In genomic region chr3:186825842-186826241, GRCh38 we compare ENCODE assay signal across 7 cellular contexts. TPM values are rescaled to one million over a fixed set of nuclear protein-coding genes. Genes with fewer than 3 reads are reported as not detected.
DNase-seq lines count a peak whose midpoint lies in the region; FAIRE-seq and TF ChIP-seq lines count a peak whose summit lies in the region.
"Not testable (repeated sequence)": the region's sequence is repeated elsewhere in the genome, so short reads cannot be mapped to it uniquely, and the experiment has no call there.

No MANE protein-coding gene starts in this region.

- H3K9me3 Mint-ChIP-seq in T-helper 1 cell treated with Interleukin-12 subunit alpha and Interleukin-12 subunit beta and Interleukin-4 antibody, amounts not matched to agents 30 μg/mL and 1 μg/mL, for 36 hours; activated naive CD4-positive, alpha-beta T cell treated with anti-CD3 and anti-CD28 coated beads, Interleukin-2, amount 50 U/mL, for 24 hours; osteocyte (ENCODE audit: unreplicated experiment): not testable (repeated sequence)

- FAIRE-seq in keratinocyte (lab: Jason Lieb, UNC): not testable (repeated sequence)

- peaks cover 42% of the 10 kb centered on the region for H3K27me3 Mint-ChIP-seq in T-helper 1 cell treated with Interleukin-12 subunit alpha and Interleukin-12 subunit beta and Interleukin-4 antibody, amounts not matched to agents 30 μg/mL and 1 μg/mL, for 36 hours (ENCODE audit: low read depth)
- H3K27me3 Mint-ChIP-seq in activated naive CD4-positive, alpha-beta T cell treated with anti-CD3 and anti-CD28 coated beads, Interleukin-2, amount 50 U/mL, for 24 hours: peaks cover 25% of the 10 kb centered on the region
- H3K27me3 Mint-ChIP-seq in osteocyte (ENCODE audit: unreplicated experiment): peaks cover 26% of the 10 kb centered on the region

- not testable (repeated sequence) for H3K79me2 ChIP-seq in keratinocyte (ENCODE audit: control insufficient read depth, insufficient read depth, low read length)

- H3K9me1 ChIP-seq in keratinocyte (ENCODE audit: control insufficient read depth, extremely low read depth, insufficient read depth, low read length): not testable (repeated sequence)

- TF ChIP-seq CTCF in dorsolateral prefrontal cortex (IDR thresholded peaks at IDR 0.05 in 54 of 56, conservative IDR thresholded peaks at IDR 0.05 in 2 of 56; ENCODE audit: low read depth in 1 of 56, partially characterized antibody in 56 of 56); keratinocyte (optimal IDR thresholded peaks at IDR 0.05 in 1 of 3, IDR thresholded peaks at IDR 0.05 in 1 of 3, conservative IDR thresholded peaks at IDR 0.05 in 1 of 3; ENCODE audit: extremely low read depth in 1 of 3, insufficient read depth in 2 of 3, low read length in 3 of 3); osteocyte (IDR thresholded peaks at IDR 0.05): not testable (repeated sequence)

- not testable (repeated sequence) for H3K9ac ChIP-seq in keratinocyte (ENCODE audit: control insufficient read depth, extremely low read depth, insufficient read depth, low read length)

- peak overlapping the region; percentile 70 for H3K4me3 Mint-ChIP-seq in T-helper 1 cell treated with Interleukin-12 subunit alpha and Interleukin-12 subunit beta and Interleukin-4 antibody, amounts not matched to agents 30 μg/mL and 1 μg/mL, for 36 hours
- H3K4me3 Mint-ChIP-seq in activated naive CD4-positive, alpha-beta T cell treated with anti-CD3 and anti-CD28 coated beads, Interleukin-2, amount 50 U/mL, for 24 hours: peak overlapping the region; percentile 82
- H3K4me3 Mint-ChIP-seq in osteocyte (ENCODE audit: unreplicated experiment): peak overlapping the region; percentile 62

- H3K4me1 Mint-ChIP-seq in T-helper 1 cell treated with Interleukin-12 subunit alpha and Interleukin-12 subunit beta and Interleukin-4 antibody, amounts not matched to agents 30 μg/mL and 1 μg/mL, for 36 hours (ENCODE audit: low read depth): peaks cover 18% of the 10 kb centered on the region
- H3K4me1 Mint-ChIP-seq in activated naive CD4-positive, alpha-beta T cell treated with anti-CD3 and anti-CD28 coated beads, Interleukin-2, amount 50 U/mL, for 24 hours: peaks cover 22% of the 10 kb centered on the region
- H3K4me1 Mint-ChIP-seq in osteocyte (ENCODE audit: unreplicated experiment): peaks cover 52% of the 10 kb centered on the region

- H3K4me1 ChIP-seq in keratinocyte (ENCODE audit: control insufficient read depth, extremely low read depth, insufficient read depth, low read length): peaks cover 11% of the 10 kb centered on the region

- not testable (repeated sequence) for H2AFZ ChIP-seq in keratinocyte (ENCODE audit: control insufficient read depth, low read length)

- H4K20me1 ChIP-seq in keratinocyte (ENCODE audit: control insufficient read depth, extremely low read depth, insufficient read depth, low read length): not testable (repeated sequence)

- H3K36me3 Mint-ChIP-seq in T-helper 1 cell treated with Interleukin-12 subunit alpha and Interleukin-12 subunit beta and Interleukin-4 antibody, amounts not matched to agents 30 μg/mL and 1 μg/mL, for 36 hours (ENCODE audit: low read depth); activated naive CD4-positive, alpha-beta T cell treated with anti-CD3 and anti-CD28 coated beads, Interleukin-2, amount 50 U/mL, for 24 hours; osteocyte (ENCODE audit: unreplicated experiment): not testable (repeated sequence)

- not testable (repeated sequence) for H3K36me3 ChIP-seq in keratinocyte (ENCODE audit: control insufficient read depth in 2 of 2, extremely low read depth in 1 of 2, insufficient read depth in 2 of 2, low read length in 2 of 2)

- peak overlapping the region in 50 of 59 donors; percentile 8 to 87 (median 76) for H3K27ac ChIP-seq in dorsolateral prefrontal cortex
- H3K27ac ChIP-seq in keratinocyte (ENCODE audit: control insufficient read depth, insufficient read depth, low read length): not testable (repeated sequence)

- DNase-seq in ELF-1 (ENCODE audit: low read depth, low spot score) (peak; percentile 23), NCI-H1417 (lab: John Stamatoyannopoulos, UW) (peak in 2 of 3 experiments; percentile 67 to 77), dorsolateral prefrontal cortex (peak in 1 of 10 donors; percentile 24)
- not testable (repeated sequence) for DNase-seq in keratinocyte (ENCODE audit: low read depth, low spot score); osteocyte (ENCODE audit: extremely low spot score, unreplicated experiment)

- H3K27me3 ChIP-seq in dorsolateral prefrontal cortex (peaks cover 0 to 21% (median 0%) of the 10 kb centered on the region in 45 donors), keratinocyte (ENCODE audit: control insufficient read depth, extremely low read depth, insufficient read depth, low read length) (peaks cover 24% of the 10 kb centered on the region)

- H3K4me3 ChIP-seq in dorsolateral prefrontal cortex: peak overlapping the region in 58 of 59 donors; percentile 41 to 92 (median 72)
- H3K4me3 ChIP-seq in keratinocyte (ENCODE audit: control insufficient read depth in 2 of 3, extremely low read depth in 1 of 3, insufficient read depth in 2 of 3, low read depth in 1 of 3, low read length in 3 of 3): peak overlapping the region in 1 of 3 experiments; percentile 72

- dilution Hi-C loops in keratinocyte (cut with MboI; ENCODE audit: extremely low pct_ligation_motif_present, low sequenced_read_pairs): not testable (repeated sequence)

- H3K27ac Mint-ChIP-seq in T-helper 1 cell treated with Interleukin-12 subunit alpha and Interleukin-12 subunit beta and Interleukin-4 antibody, amounts not matched to agents 30 μg/mL and 1 μg/mL, for 36 hours; activated naive CD4-positive, alpha-beta T cell treated with anti-CD3 and anti-CD28 coated beads, Interleukin-2, amount 50 U/mL, for 24 hours; osteocyte (ENCODE audit: unreplicated experiment): not testable (repeated sequence)

- not testable (repeated sequence) for H3K9me3 ChIP-seq in keratinocyte (ENCODE audit: control insufficient read depth, low read depth, low read length)

- H3K4me2 ChIP-seq in keratinocyte (ENCODE audit: control insufficient read depth, extremely low read depth, insufficient read depth, low read depth, low read length): peak overlapping the region; percentile 60

- intact Hi-C loops in dorsolateral prefrontal cortex (cut with DNase I): loop anchor here (5.0 to 10.0 kb wide), 2 partner anchors 44 to 891 kb away; partner anchors contain the start of genes EIF4A2 (in 1 of the 2) and TRA2B (in 1 of the 2)

RNA-seq across cellular contexts. Expression of gene ADIPOQ, which starts 16.7 kb away (rescaled TPM):
- under 1 TPM in 4 of 120 experiments, not detected in 116; 0.07 to 0.14 (median 0.11) TPM for total RNA-seq in dorsolateral prefrontal cortex
- not detected in 3 replicates for polyA plus RNA-seq in keratinocyte
- not detected for polyA plus RNA-seq in keratinocyte (2011; ENCODE audit: low read depth)
- polyA plus RNA-seq in keratinocyte (2011; cell fraction: cytosol; rRNA removed): not detected in 2 replicates
- not detected in 2 replicates for polyA plus RNA-seq in keratinocyte (2011; cell fraction: nucleus; rRNA removed)
- polyA plus RNA-seq in keratinocyte (2012; ENCODE audit: low replicate concordance): not detected in 2 replicates
- polyA minus RNA-seq in keratinocyte: not detected in 3 replicates
- polyA minus RNA-seq in keratinocyte (2011; cell fraction: cytosol; rRNA and poly(A)+ RNA removed): not detected
- not detected in 2 replicates for polyA minus RNA-seq in keratinocyte (2011; cell fraction: nucleus; rRNA and poly(A)+ RNA removed)
- total RNA-seq in osteocyte: not detected in 2 replicates

RNA-seq across cellular contexts. Expression of gene RFC4, which starts 19.6 kb away (rescaled TPM):
- total RNA-seq in dorsolateral prefrontal cortex: 10 to 100 TPM in 114 of 120 experiments, 1 to 10 TPM in 6; 8.3 to 25.2 (median 14.2) TPM
- polyA plus RNA-seq in keratinocyte: 8.1 to 22.8 TPM (median 19.7 TPM) in 3 replicates
- 10.3 TPM for polyA plus RNA-seq in keratinocyte (2011; ENCODE audit: low read depth)
- polyA plus RNA-seq in keratinocyte (2011; cell fraction: cytosol; rRNA removed): 9.1 and 12.3 TPM in 2 replicates
- polyA plus RNA-seq in keratinocyte (2011; cell fraction: nucleus; rRNA removed): 15.4 and 24.0 TPM in 2 replicates
- polyA plus RNA-seq in keratinocyte (2012; ENCODE audit: low replicate concordance): 13.8 and 22.8 TPM in 2 replicates
- polyA minus RNA-seq in keratinocyte: 1.9 to 9.9 TPM (median 6.5 TPM) in 3 replicates
- 3.1 TPM for polyA minus RNA-seq in keratinocyte (2011; cell fraction: cytosol; rRNA and poly(A)+ RNA removed)
- polyA minus RNA-seq in keratinocyte (2011; cell fraction: nucleus; rRNA and poly(A)+ RNA removed): 2.2 and 4.3 TPM in 2 replicates
- 17.2 and 18.1 TPM in 2 replicates for total RNA-seq in osteocyte

RNA-seq across cellular contexts. Expression of gene EIF4A2, which starts 42.5 kb away (rescaled TPM):
- total RNA-seq in dorsolateral prefrontal cortex: 100 to 1,000 TPM; 281 to 995 (median 685) TPM
- polyA plus RNA-seq in keratinocyte: 208 to 568 TPM (median 416 TPM) in 3 replicates
- 372 TPM for polyA plus RNA-seq in keratinocyte (2011; ENCODE audit: low read depth)
- polyA plus RNA-seq in keratinocyte (2011; cell fraction: cytosol; rRNA removed): 180 and 268 TPM in 2 replicates
- polyA plus RNA-seq in keratinocyte (2011; cell fraction: nucleus; rRNA removed): 553 and 969 TPM in 2 replicates
- polyA plus RNA-seq in keratinocyte (2012; ENCODE audit: low replicate concordance): 143 and 560 TPM in 2 replicates
- polyA minus RNA-seq in keratinocyte: 56.3 to 311 TPM (median 141 TPM) in 3 replicates
- 79.4 TPM for polyA minus RNA-seq in keratinocyte (2011; cell fraction: cytosol; rRNA and poly(A)+ RNA removed)
- 212 and 350 TPM in 2 replicates for polyA minus RNA-seq in keratinocyte (2011; cell fraction: nucleus; rRNA and poly(A)+ RNA removed)
- 356 and 408 TPM in 2 replicates for total RNA-seq in osteocyte
